9 cellular contexts compared by ENCODE assay signal in genomic region chr7:24722386-24723177, GRCh38. TPM values are rescaled to one million over a fixed set of nuclear protein-coding genes. Genes with fewer than 3 reads are reported as not detected.
DNase-seq lines count a peak whose midpoint lies in the region; ATAC-seq, FAIRE-seq and TF ChIP-seq lines count a peak whose summit lies in the region.
"Had no signal": no experiment of that assay in that cellular context is flagged by ENCODE, and none has a peak within 500 bp of the region (broad histone marks: within the 10 kb centered on the region; RNA-seq: fewer than 3 reads in every experiment).

No MANE protein-coding gene starts in this region.

- H2AFZ ChIP-seq in GM23338: peak overlapping the region; percentile 69; the same call in 1 of the 2 replicates

- H3K4me1 Mint-ChIP-seq in GM23338: peaks cover 57% of the 10 kb centered on the region

- FAIRE-seq in GM12892 (lab: Jason Lieb, UNC): no peak

- H3K9me3 Mint-ChIP-seq in GM23338: peaks cover 10% of the 10 kb centered on the region

- H3K4me3 Mint-ChIP-seq in GM23338: no peak overlapping the region

- DNase-seq in 8988T: peak; percentile 31
- peak; percentile 66 for DNase-seq in GM23338 (ENCODE audit: low spot score)
- peak; percentile 44 for DNase-seq in iPS DF 4.7 (ENCODE audit: extremely low read depth, low spot score)
- no peak for DNase-seq in GM12892 (ENCODE audit: insufficient read length)
- no peak for DNase-seq in AG08396 (ENCODE audit: low spot score)
- DNase-seq in H7: no peak
- DNase-seq in GM20000 (ENCODE audit: low spot score): no peak
- DNase-seq: activated CD4-positive, alpha-beta T cell treated with anti-CD3 and anti-CD28 coated beads for 1 hour had no signal

- peak overlapping the region; percentile 19 for H3K27ac Mint-ChIP-seq in GM23338

- H3K27ac ChIP-seq in GM23338 (ENCODE audit: low read depth) (0 out of 2 replicates have a peak overlapping the region, but pooled peaks have one; percentile 45), VCaP (no peak overlapping the region)

- H3K79me2 ChIP-seq in GM23338 (replicated peaks; ENCODE audit: insufficient read depth): no peaks in the 10 kb centered on the region

- H3K27me3 Mint-ChIP-seq in GM23338 (ENCODE audit: insufficient read depth, low read depth, poor library complexity): peaks cover 22% of the 10 kb centered on the region

- peak; percentile 11 for ATAC-seq in GM23338

- peaks cover 8% of the 10 kb centered on the region for H3K36me3 Mint-ChIP-seq in GM23338 (ENCODE audit: low read depth)

- H3K4me3 ChIP-seq in GM23338 (no peak overlapping the region), H7 (ENCODE audit: insufficient read depth, low read depth, low read length) (no peak overlapping the region)

- TF ChIP-seq CTCF in GM23338 (conservative IDR thresholded peaks at IDR 0.05; ENCODE audit: low read depth in 2 of 2) (peak; percentile 60 to 80), VCaP (conservative IDR thresholded peaks at IDR 0.05) (peak; percentile 75), GM20000 (IDR thresholded peaks at IDR 0.05; ENCODE audit: extremely low read depth, missing control alignments) (no peak)

- no peaks in the 10 kb centered on the region for H4K20me1 ChIP-seq in GM23338 (replicated peaks; ENCODE audit: insufficient read depth)

- peak overlapping the region; percentile 26; the same call in 1 of the 2 replicates for H3K4me2 ChIP-seq in GM23338

- peaks cover 47% of the 10 kb centered on the region for H3K4me1 ChIP-seq in GM23338 (ENCODE audit: insufficient read depth)

- no peak for TF ChIP-seq POLR2A in GM12892 (IDR thresholded peaks at IDR 0.05; ENCODE audit: low read depth, low read length)

- no peaks in the 10 kb centered on the region for H3K36me3 ChIP-seq in GM23338 (ENCODE audit: insufficient read depth)
- no peaks in the 10 kb centered on the region for H3K36me3 ChIP-seq in H7 (replicated peaks; ENCODE audit: control insufficient read depth, insufficient read depth, low read length)

- H3K9me2 ChIP-seq in GM23338 (ENCODE audit: insufficient read depth): peaks cover 6% of the 10 kb centered on the region; the same call in 1 of the 2 replicates

- H3F3A ChIP-seq in GM23338 (replicated peaks; ENCODE audit: low read depth): peaks cover 34% of the 10 kb centered on the region

- H3K27me3 ChIP-seq in GM23338 (ENCODE audit: insufficient read depth) (no peaks in the 10 kb centered on the region), H7 (ENCODE audit: control insufficient read depth, insufficient read depth, low read length) (no peaks in the 10 kb centered on the region)

TF ChIP-seq in GM23338, 12 proteins besides CTCF, POLR2A, EP300 and RAD21:
- TF ChIP-seq STAT1 (IDR thresholded peaks at IDR 0.05; ENCODE audit: unreplicated experiment): no peak
- no peak for TF ChIP-seq NANOG (IDR thresholded peaks at IDR 0.05; ENCODE audit: borderline replicate concordance)
- TF ChIP-seq ZNF114 (CRISPR knock-in tag; IDR thresholded peaks at IDR 0.05): no peak
- TF ChIP-seq CREB1 (CRISPR knock-in tag; IDR thresholded peaks at IDR 0.05; ENCODE audit: low read depth): no peak
- no peak for TF ChIP-seq ZNF462 (CRISPR knock-in tag; IDR thresholded peaks at IDR 0.05)

RNA-seq across cellular contexts. Expression of gene GSDME, which starts 34.7 kb away (rescaled TPM):
- 8.3 and 9.7 TPM in 2 replicates for total RNA-seq in GM23338 (2014; rRNA removed; shearing (Covaris generic))
- polyA plus RNA-seq in GM23338 (2016; fragmentation: Nextera tagmentation; extraction: Ambion mirVana): 7.3 and 8.5 TPM in 2 replicates
- 190 TPM for polyA plus RNA-seq in GM12892 (2012; ENCODE audit: missing spikeins)
- total RNA-seq in H7 (2014; rRNA removed; shearing (Covaris generic)): 0.48 TPM in 2 replicates

Comparison
In these comparisons a context has a peak if more than half of its experiments do, and no peak if none do; other contexts are left out.
1. DNase-seq: peak in 8988T (single experiment), GM23338 (single experiment) and iPS DF 4.7 (single experiment); none in GM12892 (single experiment), AG08396 (single experiment), H7 (single experiment) and GM20000 (single experiment).